10 cellular contexts compared by ENCODE assay signal in genomic region chrX:16484338-16484737, GRCh38.
DNase-seq lines count a peak whose midpoint lies in the region; ATAC-seq and TF ChIP-seq lines count a peak whose summit lies in the region.
"Had no signal": no experiment of that assay in that cellular context is flagged by ENCODE, and none has a peak within 500 bp of the region (broad histone marks: within the 10 kb centered on the region; RNA-seq: fewer than 3 reads in every experiment).

No MANE protein-coding gene starts in this region.

- H3K9me3 Mint-ChIP-seq in progenitor cell of endocrine pancreas (ENCODE audit: low read depth) = peaks cover 6% of the 10 kb centered on the region

- H3K36me3 Mint-ChIP-seq in progenitor cell of endocrine pancreas (ENCODE audit: insufficient read depth) = peaks cover 14% of the 10 kb centered on the region

- H3K27me3 Mint-ChIP-seq in progenitor cell of endocrine pancreas = no peaks in the 10 kb centered on the region

- no peak overlapping the region for H3K27ac Mint-ChIP-seq in progenitor cell of endocrine pancreas

- peaks cover 8% of the 10 kb centered on the region for H3K4me1 Mint-ChIP-seq in progenitor cell of endocrine pancreas (ENCODE audit: low read depth)

- peak; percentile 2 to 11 for DNase-seq in stimulated activated CD4-positive, alpha-beta T cell treated with anti-CD3 and anti-CD28 coated beads, Interleukin-12 subunit alpha, Interleukin-12 subunit beta, amount 100 ng/mL, for 24 hours (ENCODE audit: low read depth in 2 of 2)
- no peak for DNase-seq in stimulated activated CD4-positive, alpha-beta T cell treated with anti-CD3 and anti-CD28 coated beads, Interleukin-12 subunit alpha, Interleukin-12 subunit beta, amount 100 ng/mL, for 4 hours
- peak; percentile 18 for DNase-seq in activated CD8-positive, alpha-beta memory T cell treated with anti-CD3 and anti-CD28 coated beads, Interleukin-2, amount 50 U/mL, for 4 hours
- DNase-seq in inferior parietal cortex (ENCODE audit: extremely low spot score) = peak; percentile 8
- DNase-seq in progenitor cell of endocrine pancreas (ENCODE audit: low spot score, unreplicated experiment) = no peak
- DNase-seq: DND-41, left cardiac atrium had no signal

- no peak for TF ChIP-seq CTCF in progenitor cell of endocrine pancreas (IDR thresholded peaks at IDR 0.05; ENCODE audit: unreplicated experiment)

- H3K4me3 Mint-ChIP-seq in progenitor cell of endocrine pancreas (ENCODE audit: low read depth) = no peak overlapping the region

- ATAC-seq in HG03521 (IDR thresholded peaks at IDR 0.05; ENCODE audit: unreplicated experiment) = no peak
- no peak for ATAC-seq in HG02759 (IDR thresholded peaks at IDR 0.05; ENCODE audit: unreplicated experiment)
- ATAC-seq in GM19452 (IDR thresholded peaks at IDR 0.05; ENCODE audit: unreplicated experiment) = no peak

Comparison
In these comparisons a context has a peak if more than half of its experiments do, and no peak if none do; other contexts are left out.
1. DNase-seq: peak in stimulated activated CD4-positive, alpha-beta T cell treated with anti-CD3 and anti-CD28 coated beads, Interleukin-12 subunit alpha, Interleukin-12 subunit beta, amount 100 ng/mL, for 24 hours (2 of 2), activated CD8-positive, alpha-beta memory T cell treated with anti-CD3 and anti-CD28 coated beads, Interleukin-2, amount 50 U/mL, for 4 hours (single experiment) and inferior parietal cortex (single experiment); none in stimulated activated CD4-positive, alpha-beta T cell treated with anti-CD3 and anti-CD28 coated beads, Interleukin-12 subunit alpha, Interleukin-12 subunit beta, amount 100 ng/mL, for 4 hours (single experiment) and progenitor cell of endocrine pancreas (single experiment).